1 cellular context compared by ENCODE assay signal in genomic region chr10:5684318-5684970, GRCh38.
TF ChIP-seq lines count a peak whose summit lies in the region.

Gene TASOR2, plus strand, starts transcription at chr10:5684838. Its CDS starts 35,805 bp downstream, at chr10:5720643.

TF ChIP-seq in HepG2, 621 proteins besides CTCF, POLR2A, EP300 and RAD21 (continued from another document and continues in another):
- TF ChIP-seq ZIK1 (CRISPR knock-in tag; IDR thresholded peaks at IDR 0.05; ENCODE audit: borderline replicate concordance, low read depth) (peak; percentile 98), SOX5 (CRISPR knock-in tag; IDR thresholded peaks at IDR 0.05; ENCODE audit: borderline replicate concordance) (peak; percentile 80), ZFP37 (CRISPR knock-in tag; IDR thresholded peaks at IDR 0.05; ENCODE audit: borderline replicate concordance) (peak; percentile 97; the same call in 1 of the 2 replicates), EEA1 (CRISPR knock-in tag; IDR thresholded peaks at IDR 0.05; ENCODE audit: borderline replicate concordance) (peak; percentile 73; the same call in 1 of the 2 replicates), ARID4A (CRISPR knock-in tag; IDR thresholded peaks at IDR 0.05; ENCODE audit: borderline replicate concordance) (peak; percentile 84), PBX3 (CRISPR knock-in tag; IDR thresholded peaks at IDR 0.05; ENCODE audit: borderline replicate concordance) (no peak), TP53 (CRISPR knock-in tag; conservative IDR thresholded peaks at IDR 0.05) (no peak), ADNP (CRISPR knock-in tag; IDR thresholded peaks at IDR 0.05) (no peak), ZNF431 (CRISPR knock-in tag; IDR thresholded peaks at IDR 0.05; ENCODE audit: borderline replicate concordance, low read depth) (peak; percentile 90; the same call in 1 of the 2 replicates), MLLT10 (CRISPR knock-in tag; IDR thresholded peaks at IDR 0.05) (no peak), PLSCR1 (CRISPR knock-in tag; IDR thresholded peaks at IDR 0.05; ENCODE audit: borderline replicate concordance) (0 out of 2 replicates have a peak, but pooled peaks have one; percentile 64), NR1H2 (CRISPR knock-in tag; IDR thresholded peaks at IDR 0.05; ENCODE audit: borderline replicate concordance, low read depth) (0 out of 2 replicates have a peak, but pooled peaks have one; percentile 84), BRCA1 (CRISPR knock-in tag; IDR thresholded peaks at IDR 0.05) (no peak; the same call in 1 of the 2 replicates), TGIF2 (CRISPR knock-in tag; IDR thresholded peaks at IDR 0.05) (peak; percentile 96), ZFP90 (CRISPR knock-in tag; IDR thresholded peaks at IDR 0.05; ENCODE audit: borderline replicate concordance) (peak; percentile 45; the same call in 1 of the 2 replicates), ZNF282 (IDR thresholded peaks at IDR 0.05; ENCODE audit: partially characterized antibody) (no peak), SMAD1 (CRISPR knock-in tag; IDR thresholded peaks at IDR 0.05; ENCODE audit: borderline replicate concordance, low read depth) (0 out of 2 replicates have a peak, but pooled peaks have one; percentile 47), DMAP1 (CRISPR knock-in tag; IDR thresholded peaks at IDR 0.05) (peak; percentile 85), FOXK2 (IDR thresholded peaks at IDR 0.05) (no peak), SNAPC4 (CRISPR knock-in tag; IDR thresholded peaks at IDR 0.05) (peak; percentile 89; the same call in 1 of the 2 replicates), DZIP1 (CRISPR knock-in tag; IDR thresholded peaks at IDR 0.05) (peak; percentile 86; the same call in 1 of the 2 replicates), ZC3H13 (CRISPR knock-in tag; IDR thresholded peaks at IDR 0.05) (peak; percentile 81; the same call in 1 of the 2 replicates), RERE (CRISPR knock-in tag; IDR thresholded peaks at IDR 0.05; ENCODE audit: low read depth) (0 out of 2 replicates have a peak, but pooled peaks have one; percentile 32), ZNF296 (CRISPR knock-in tag; conservative IDR thresholded peaks at IDR 0.05) (no peak), CHD2 (IDR thresholded peaks at IDR 0.05; ENCODE audit: low read depth, low read length) (peak; percentile 96), KDM3A (CRISPR knock-in tag; IDR thresholded peaks at IDR 0.05; ENCODE audit: low read depth) (peak; percentile 88; the same call in 1 of the 2 replicates), ZNF850 (CRISPR knock-in tag; conservative IDR thresholded peaks at IDR 0.05) (no peak; the same call in 1 of the 2 replicates), ZBTB39 (CRISPR knock-in tag; IDR thresholded peaks at IDR 0.05) (peak; percentile 62; the same call in 1 of the 2 replicates), BORCS8-MEF2B (CRISPR knock-in tag; IDR thresholded peaks at IDR 0.05) (peak; percentile 95), NFKB2 (CRISPR knock-in tag; IDR thresholded peaks at IDR 0.05; ENCODE audit: borderline replicate concordance) (peak; percentile 99), ZSCAN20 (CRISPR knock-in tag; IDR thresholded peaks at IDR 0.05; ENCODE audit: borderline replicate concordance) (0 out of 2 replicates have a peak, but pooled peaks have one; percentile 46), KLF9 (CRISPR knock-in tag; IDR thresholded peaks at IDR 0.05; ENCODE audit: low read depth) (peak; percentile 87), ZNF530 (CRISPR knock-in tag; IDR thresholded peaks at IDR 0.05; ENCODE audit: low read depth) (no peak), GABPB1 (CRISPR knock-in tag; IDR thresholded peaks at IDR 0.05) (peak; percentile 96)
